8 cellular contexts compared by ENCODE assay signal in genomic region chr2:101823347-101823791, GRCh38.
DNase-seq lines count a peak whose midpoint lies in the region; ATAC-seq and TF ChIP-seq lines count a peak whose summit lies in the region.

No MANE protein-coding gene starts in this region.

- in situ Hi-C loops in GM13976 (cut with MboI; ENCODE audit: low sequenced_read_pairs, unreplicated experiment) = no loop called here

- no peak for DNase-seq in GM13976 (ENCODE audit: low spot score)
- peak; percentile 49 for DNase-seq in RPMI8226
- DNase-seq in activated effector memory CD4-positive, alpha-beta T cell treated with Interleukin-2 at 50 U/mL for 16 hours = peak; percentile 54
- DNase-seq in glomerular endothelial cell (ENCODE audit: extremely low read depth, low read depth, low spot score) = peak; percentile 68
- peak; percentile 78 for DNase-seq in renal cortical epithelial cell (ENCODE audit: low read depth)
- no peak for DNase-seq in NCI-H1048 (lab: John Stamatoyannopoulos, UW)

- ATAC-seq in HG03103 (IDR thresholded peaks at IDR 0.05; ENCODE audit: low read depth, unreplicated experiment) = peak; percentile 67
- ATAC-seq in GM18858 (IDR thresholded peaks at IDR 0.05; ENCODE audit: unreplicated experiment) = no peak

- peak; percentile 61 for TF ChIP-seq CTCF in GM13976 (IDR thresholded peaks at IDR 0.05; ENCODE audit: borderline replicate concordance, control extremely low read depth, extremely low read depth, insufficient read depth, missing control alignments)

Comparison
In these comparisons a context has a peak if more than half of its experiments do, and no peak if none do; other contexts are left out.
1. DNase-seq: peak in RPMI8226 (single experiment), activated effector memory CD4-positive, alpha-beta T cell treated with Interleukin-2 at 50 U/mL for 16 hours (single experiment), glomerular endothelial cell (single experiment) and renal cortical epithelial cell (single experiment); none in GM13976 (single experiment) and NCI-H1048 (single experiment).